In genomic region chr10:30002438-30003266, GRCh38 we compare ENCODE assay signal across 8 cellular contexts. TPM values are rescaled to one million over a fixed set of nuclear protein-coding genes. Genes with fewer than 3 reads are reported as not detected.
A peak's percentile ranks its signal among the peaks of the same experiment; 100 is the strongest.
DNase-seq lines count a peak whose midpoint lies in the region; ATAC-seq, FAIRE-seq and TF ChIP-seq lines count a peak whose summit lies in the region.

No MANE protein-coding gene starts in this region.

- H3K4me1 ChIP-seq in psoas muscle = peaks cover 45% of the 10 kb centered on the region

- 49 to 59% (median 52%) methylated on average over 16 of the region's 16 CpGs for WGBS in psoas muscle, 3 donors

- peak; percentile 70 for DNase-seq in SK-MEL-5 (ENCODE audit: low read depth, low spot score)
- DNase-seq in activated naive CD4-positive, alpha-beta T cell treated with Interleukin-2 at 50 U/mL for 16 hours = peak; percentile 55
- DNase-seq in Right ventricle myocardium superior = peak; percentile 82
- DNase-seq in psoas muscle = peak; percentile 71 to 86
- peak; percentile 84 for DNase-seq in urothelium cell line (ENCODE audit: low spot score)

- peak; percentile 91 for TF ChIP-seq RAD21 in Ishikawa (IDR thresholded peaks at IDR 0.05; ENCODE audit: low read depth)

- H3K9me3 ChIP-seq in psoas muscle = no peaks in the 10 kb centered on the region

- H3K27ac ChIP-seq in psoas muscle = peak overlapping the region; percentile 92

- no peak for TF ChIP-seq EP300 in Ishikawa (IDR thresholded peaks at IDR 0.05; ENCODE audit: borderline replicate concordance)

- H3K4me3 ChIP-seq in psoas muscle = no peak overlapping the region

- peak; percentile 95 for TF ChIP-seq CTCF in GM12872 (IDR thresholded peaks at IDR 0.05; ENCODE audit: insufficient read depth, low read depth, low read length)
- peak; percentile 72 for TF ChIP-seq CTCF in psoas muscle (IDR thresholded peaks at IDR 0.05)

- in situ Hi-C loops in SK-MEL-5 (cut with HindIII; ENCODE audit: low pct_unique_long_range_greater_than_20kb, low sequenced_read_pairs) = no loop called here

- H3K36me3 ChIP-seq in psoas muscle (ENCODE audit: insufficient read depth in 1 of 2, low read depth in 1 of 2) = no peaks in the 10 kb centered on the region

- FAIRE-seq in urothelium cell line (lab: Jason Lieb, UNC) = no peak

- ATAC-seq in Right ventricle myocardium superior (ENCODE audit: poor library complexity) (peak; percentile 82), psoas muscle (peak; percentile 58 to 73 (median 66)), GM21526 (IDR thresholded peaks at IDR 0.05; ENCODE audit: low FRiP score, unreplicated experiment) (no peak)

- no peaks in the 10 kb centered on the region for H3K27me3 ChIP-seq in psoas muscle (ENCODE audit: insufficient read depth in 3 of 3, low read length in 2 of 3)

- intact Hi-C loops in Right ventricle myocardium superior (cut with DNase I) = loop anchor here (5.0 kb wide), 2 partner anchors 185 to 240 kb away; no protein-coding TSS in a partner anchor
- intact Hi-C loops in psoas muscle (cut with DNase I) = loop anchor here (5.0 to 10.0 kb wide), 2 partner anchors 75 to 342 kb away; partner anchors contain the start of gene MTPAP (in 1 of the 2)

TF ChIP-seq in Ishikawa, 13 proteins besides CTCF, POLR2A, EP300 and RAD21:
- no peak for TF ChIP-seq FOXM1 (IDR thresholded peaks at IDR 0.05; ENCODE audit: borderline replicate concordance, low read depth)
- TF ChIP-seq CREB1 (IDR thresholded peaks at IDR 0.05; ENCODE audit: low read depth) = no peak
- peak; percentile 70 for TF ChIP-seq TEAD4 (IDR thresholded peaks at IDR 0.05)
- no peak for TF ChIP-seq MAX (IDR thresholded peaks at IDR 0.05)
- TF ChIP-seq YY1 (IDR thresholded peaks at IDR 0.05; ENCODE audit: low read depth) = no peak
- peak; percentile 64; the same call in 1 of the 2 replicates for TF ChIP-seq CEBPB (IDR thresholded peaks at IDR 0.05)
- no peak for TF ChIP-seq USF1 (IDR thresholded peaks at IDR 0.05)
- TF ChIP-seq EGR1 (IDR thresholded peaks at IDR 0.05) = no peak
- no peak for TF ChIP-seq ZBTB7A (IDR thresholded peaks at IDR 0.05; ENCODE audit: low read depth)
- no peak for TF ChIP-seq TAF1 (IDR thresholded peaks at IDR 0.05; ENCODE audit: low read depth)
TF ChIP-seq in Ishikawa: peak in this region for 2.

RNA-seq across cellular contexts. Expression of gene JCAD, which starts 56.7 kb away (rescaled TPM):
- 0.53 and 0.56 TPM in 2 replicates for total RNA-seq in SK-MEL-5 (2014; rRNA removed; shearing (Covaris generic))
- 0.54 and 0.71 TPM in 2 replicates for polyA plus RNA-seq in SK-MEL-5 (2015; cell fraction: cytosol; rRNA removed)
- polyA plus RNA-seq in SK-MEL-5 (2015; cell fraction: nucleus; rRNA removed) = 0.11 and 0.24 TPM in 2 replicates
- total RNA-seq in Right ventricle myocardium superior (25.5 TPM), psoas muscle (10 to 100 TPM; 10.9 to 22.5 (median 14.7) TPM)
- 1 to 10 TPM; 4.3 to 4.9 (median 4.7) TPM for polyA plus RNA-seq in psoas muscle
